15 cellular contexts compared by ENCODE assay signal in genomic region chr16:56771558-56772279, GRCh38. TPM values are rescaled to one million over a fixed set of nuclear protein-coding genes. Genes with fewer than 3 reads are reported as not detected.
DNase-seq lines count a peak whose midpoint lies in the region; ATAC-seq and TF ChIP-seq lines count a peak whose summit lies in the region.
"Had no signal": no experiment of that assay in that cellular context is flagged by ENCODE, and none has a peak within 500 bp of the region (broad histone marks: within the 10 kb centered on the region; RNA-seq: fewer than 3 reads in every experiment).

No MANE protein-coding gene starts in this region.

- H3K27me3 ChIP-seq in KMS-11 (ENCODE audit: insufficient read depth, low read depth) (no peaks in the 10 kb centered on the region), ascending aorta (no peaks in the 10 kb centered on the region), osteoblast (ENCODE audit: insufficient read depth, low read length) (no peaks in the 10 kb centered on the region), lower lobe of right lung (ENCODE audit: low read depth) (no peaks in the 10 kb centered on the region)
- H3K27me3 ChIP-seq: cardiac muscle cell had no signal

- ATAC-seq in HG02884 (IDR thresholded peaks at IDR 0.05; ENCODE audit: unreplicated experiment): no peak
- ATAC-seq in HG03565 (IDR thresholded peaks at IDR 0.05; ENCODE audit: unreplicated experiment): no peak
- ATAC-seq in GM18868 (IDR thresholded peaks at IDR 0.05; ENCODE audit: unreplicated experiment): no peak
- no peak for ATAC-seq in lower lobe of right lung
- ATAC-seq: activated T-cell treated with anti-CD3 and anti-CD28 coated beads, Interleukin-2, amount 50 U/mL, for 4 hours; left ventricle myocardium superior had no signal

- H3K9ac ChIP-seq in KMS-11: no peak overlapping the region

- H4K20me1 ChIP-seq in KMS-11 (ENCODE audit: insufficient read depth): no peaks in the 10 kb centered on the region
- H4K20me1 ChIP-seq in osteoblast (ENCODE audit: insufficient read depth, low read length): no peaks in the 10 kb centered on the region

- H3K4me2 ChIP-seq in KMS-11: peak overlapping the region; percentile 0; the same call in 1 of the 2 replicates
- H3K4me2 ChIP-seq in osteoblast (ENCODE audit: insufficient read depth, low read length): peak overlapping the region; percentile 52

- no peaks in the 10 kb centered on the region for H3K9me3 ChIP-seq in ascending aorta
- H3K9me3 ChIP-seq in osteoblast (ENCODE audit: low read depth, low read length): no peaks in the 10 kb centered on the region
- no peaks in the 10 kb centered on the region for H3K9me3 ChIP-seq in lower lobe of right lung

- TF ChIP-seq CTCF in KMS-11 (conservative IDR thresholded peaks at IDR 0.05; ENCODE audit: low read depth, low read length): no peak
- TF ChIP-seq CTCF in ascending aorta (IDR thresholded peaks at IDR 0.05): no peak
- no peak for TF ChIP-seq CTCF in osteoblast (IDR thresholded peaks at IDR 0.05; ENCODE audit: extremely low read depth, low read depth, low read length)
- no peak for TF ChIP-seq CTCF in lower lobe of right lung (IDR thresholded peaks at IDR 0.05)

- H2AFZ ChIP-seq in KMS-11 (ENCODE audit: low read depth) (no peak overlapping the region), osteoblast (ENCODE audit: low read length) (no peak overlapping the region)

- H3K4me1 ChIP-seq in KMS-11 (ENCODE audit: low read depth, poor library complexity, severe bottlenecking): peaks cover 11% of the 10 kb centered on the region
- H3K4me1 ChIP-seq in ascending aorta: peaks cover 0 to 6% of the 10 kb centered on the region in 2 donors
- H3K4me1 ChIP-seq in osteoblast (ENCODE audit: insufficient read depth, low read length): no peaks in the 10 kb centered on the region
- peaks cover 19% of the 10 kb centered on the region for H3K4me1 ChIP-seq in lower lobe of right lung

- no peaks in the 10 kb centered on the region for H3K79me2 ChIP-seq in KMS-11 (ENCODE audit: insufficient read depth, low read depth)
- peaks cover 40% of the 10 kb centered on the region for H3K79me2 ChIP-seq in osteoblast (ENCODE audit: insufficient read depth, low read length)

- peak; percentile 18 for DNase-seq in GM03348 (ENCODE audit: low spot score)
- no peak for DNase-seq in ascending aorta (ENCODE audit: low spot score in 2 of 2)
- DNase-seq in osteoblast (ENCODE audit: insufficient read length, low spot score, missing footprints): no peak
- DNase-seq in lower lobe of right lung: no peak
- DNase-seq: activated T-cell treated with anti-CD3 and anti-CD28 coated beads, Interleukin-2, amount 50 U/mL, for 4 hours; CD4-positive, alpha-beta T cell; hypothalamus; left ventricle myocardium superior; NCI-H2171; SIG-M5 had no signal

- intact Hi-C loops in ascending aorta (cut with DNase I) (no loop called here), lower lobe of right lung (cut with DNase I) (no loop called here)

- H3K4me3 ChIP-seq in KMS-11 (IDR thresholded peaks at IDR 0.05; ENCODE audit: insufficient read depth, low read depth, low read length) (no peak overlapping the region), ascending aorta (peak overlapping the region in 1 of 2 donors; percentile 42), osteoblast (ENCODE audit: insufficient read depth, low read length) (no peak overlapping the region), lower lobe of right lung (no peak overlapping the region)
- H3K4me3 ChIP-seq: cardiac muscle cell had no signal

- H3K36me3 ChIP-seq in KMS-11 (ENCODE audit: insufficient read depth) (0 out of 2 replicates have a peak, but pooled peaks cover 3% of the 10 kb centered on the region), ascending aorta (peaks cover 0 to 3% of the 10 kb centered on the region in 2 donors), osteoblast (ENCODE audit: insufficient read depth, low read length) (no peaks in the 10 kb centered on the region), lower lobe of right lung (peaks cover 3% of the 10 kb centered on the region)
- H3K36me3 ChIP-seq: cardiac muscle cell had no signal

- no peak overlapping the region for H3K27ac ChIP-seq in KMS-11
- H3K27ac ChIP-seq in ascending aorta: peak overlapping the region; percentile 19 to 53
- no peak overlapping the region for H3K27ac ChIP-seq in osteoblast (ENCODE audit: low read depth, low read length)
- H3K27ac ChIP-seq in lower lobe of right lung: no peak overlapping the region
- H3K27ac ChIP-seq: cardiac muscle cell had no signal

RNA-seq across cellular contexts. Expression of gene NUP93, which starts 41.8 kb away (rescaled TPM):
- 419 TPM for total RNA-seq in ascending aorta
- total RNA-seq in osteoblast: 36.8 and 40.5 TPM in 2 replicates
- 49.4 TPM for total RNA-seq in lower lobe of right lung

Comparison
In these comparisons a context has a peak if more than half of its experiments do, and no peak if none do; other contexts are left out.
1. H3K27ac ChIP-seq: peak in ascending aorta (2 of 2); none in KMS-11 (single experiment), osteoblast (single experiment) and lower lobe of right lung (single experiment).